21 cellular contexts compared by ENCODE assay signal in the genomic region with DNA sequence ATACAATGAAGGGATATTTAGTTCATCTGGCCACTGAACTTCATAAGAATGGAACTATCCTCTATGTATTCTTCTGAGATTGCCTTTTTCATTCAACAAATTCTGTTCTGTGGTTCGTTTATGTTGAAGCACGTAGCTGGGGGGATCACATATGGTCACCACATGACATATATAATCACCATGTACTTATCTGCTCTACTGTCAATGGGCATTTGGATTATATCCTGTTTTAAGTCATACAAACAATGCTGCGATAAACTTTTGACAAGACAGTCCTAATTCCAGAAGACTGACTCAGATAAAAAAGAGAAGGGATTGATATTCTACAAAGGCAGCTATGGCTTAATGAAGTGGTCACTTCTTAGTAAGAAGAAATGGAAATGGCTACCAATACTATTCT.
"Had no signal": no experiment of that assay in that cellular context is flagged by ENCODE, and none has a peak within 500 bp of the region (broad histone marks: within the 10 kb centered on the region; RNA-seq: fewer than 3 reads in every experiment).

No MANE protein-coding gene starts in this region.

- H3K27ac ChIP-seq: PC-9, VCaP had no signal

- ATAC-seq: T-cell had no signal

- H3K4me3 ChIP-seq: PC-9 had no signal

- H3K27me3 Mint-ChIP-seq: activated CD4-positive, alpha-beta memory T cell treated with anti-CD3 and anti-CD28 coated beads for 36 hours; activated CD4-positive, alpha-beta T cell treated with anti-CD3 and anti-CD28 coated beads, Interleukin-2, amount 10 ng/mL, durations not matched to agents 7 days and 5 days; brain; central memory CD8-positive, alpha-beta T cell; T-cell had no signal

- H3K9me3 Mint-ChIP-seq: activated CD4-positive, alpha-beta memory T cell treated with anti-CD3 and anti-CD28 coated beads for 36 hours; activated CD4-positive, alpha-beta T cell treated with anti-CD3 and anti-CD28 coated beads, Interleukin-2, amount 10 ng/mL, durations not matched to agents 7 days and 5 days; activated T-helper 1 cell treated with anti-CD3 and anti-CD28 coated beads, Interleukin-12 subunit alpha, Interleukin-12 subunit beta, Interleukin-2, Interleukin-4 antibody, amounts not matched to agents 30 ng/mL and 10 ng/mL and 1 ng/mL, durations not matched to agents 14 hours and 24 hours and 36 hours; central memory CD8-positive, alpha-beta T cell; T-cell had no signal

- H3K27ac Mint-ChIP-seq: activated CD4-positive, alpha-beta memory T cell treated with anti-CD3 and anti-CD28 coated beads for 36 hours; activated CD4-positive, alpha-beta T cell treated with anti-CD3 and anti-CD28 coated beads, Interleukin-2, amount 10 ng/mL, durations not matched to agents 7 days and 5 days; brain had no signal

- H3K4me3 Mint-ChIP-seq: activated CD4-positive, alpha-beta memory T cell treated with anti-CD3 and anti-CD28 coated beads for 36 hours; activated CD4-positive, alpha-beta T cell treated with anti-CD3 and anti-CD28 coated beads, Interleukin-2, amount 10 ng/mL, durations not matched to agents 7 days and 5 days; activated T-helper 1 cell treated with anti-CD3 and anti-CD28 coated beads, Interleukin-12 subunit alpha, Interleukin-12 subunit beta, Interleukin-2, Interleukin-4 antibody, amounts not matched to agents 30 ng/mL and 10 ng/mL and 1 ng/mL, durations not matched to agents 14 hours and 24 hours and 36 hours; brain; central memory CD8-positive, alpha-beta T cell; T-cell had no signal

- H3K4me1 Mint-ChIP-seq: activated CD4-positive, alpha-beta T cell treated with anti-CD3 and anti-CD28 coated beads, Interleukin-2, amount 10 ng/mL, durations not matched to agents 7 days and 5 days; T-cell had no signal

- DNase-seq: activated CD4-positive, alpha-beta memory T cell treated with anti-CD3 and anti-CD28 coated beads for 36 hours; activated CD4-positive, alpha-beta T cell treated with anti-CD3 and anti-CD28 coated beads, Interleukin-2, amount 10 ng/mL, durations not matched to agents 7 days and 5 days; activated CD4-positive, CD25-positive, alpha-beta regulatory T cell; activated CD8-positive, alpha-beta memory T cell treated with anti-CD3 and anti-CD28 coated beads for 24 hours; activated effector memory CD4-positive, alpha-beta T cell treated with Interleukin-2 at 50 U/mL for 16 hours; activated naive CD4-positive, alpha-beta T cell treated with Interleukin-2 at 50 U/mL for 16 hours; amniotic stem cell; KBM-7; NCI-H1048; NCI-H146; NCI-H187 treated with DMSO at 0.1 percent for 48 hours; NCI-H2081 treated with DMSO at 0.1 percent for 48 hours; NCI-H446; NCI-H524; PC-9; SHP77 treated with DMSO at 0.1 percent for 48 hours; T-cell had no signal
